In genomic region chr19:41439441-41440222, GRCh38 we compare ENCODE assay signal across 8 cellular contexts. TPM values are rescaled to one million over a fixed set of nuclear protein-coding genes. Genes with fewer than 3 reads are reported as not detected.
DNase-seq lines count a peak whose midpoint lies in the region; ATAC-seq, FAIRE-seq and TF ChIP-seq lines count a peak whose summit lies in the region.

Gene DMAC2 (minus strand): TSS chr19:41439912. CDS start chr19:41439899, 13 bp downstream.

- ATAC-seq in HG02642 (IDR thresholded peaks at IDR 0.05; ENCODE audit: poor library complexity, unreplicated experiment): peak; percentile 87
- ATAC-seq in activated naive CD8-positive, alpha-beta T cell treated with anti-CD3 and anti-CD28 coated beads, Interleukin-2, amount 50 U/mL, for 24 hours: peak; percentile 96
- ATAC-seq in Right ventricle myocardium superior (ENCODE audit: poor library complexity): peak; percentile 99
- peak; percentile 97 to 99 (median 98) for ATAC-seq in pancreas

- intact Hi-C loops in Right ventricle myocardium superior (cut with DNase I) (no loop called here), pancreas (cut with DNase I) (loop anchor here in 2 of 3 donors (10.0 kb wide), 2 partner anchors 105 to 135 kb away; partner anchors contain the start of gene CEACAM21 (in 1 of the 2)), tibial artery (cut with DNase I; ENCODE audit: low total_unique reads) (no loop called here)

- H3K4me3 Mint-ChIP-seq in activated naive CD8-positive, alpha-beta T cell treated with anti-CD3 and anti-CD28 coated beads, Interleukin-2, amount 50 U/mL, for 24 hours: no peak within 1 kb of the TSS

- peak within 1 kb of the TSS; percentile 75 to 92 (median 84) for H3K27ac ChIP-seq in pancreas
- peak within 1 kb of the TSS; percentile 79 to 88 for H3K27ac ChIP-seq in tibial artery

- TF ChIP-seq CTCF in GM12872 (IDR thresholded peaks at IDR 0.05; ENCODE audit: insufficient read depth, low read depth, low read length): peak; percentile 66
- TF ChIP-seq CTCF in pancreas (IDR thresholded peaks at IDR 0.05): peak in 2 of 4 donors; percentile 18 to 28
- peak; percentile 33 to 35 for TF ChIP-seq CTCF in tibial artery (IDR thresholded peaks at IDR 0.05)

- DNase-seq in NCI-H1105 (lab: John Stamatoyannopoulos, UW): peak; percentile 99
- DNase-seq in SKM-1 treated with dmso at 0.1 percent for 144 hours (lab: John Stamatoyannopoulos, UW; ENCODE audit: unreplicated experiment): peak; percentile 98
- DNase-seq in activated naive CD8-positive, alpha-beta T cell treated with anti-CD3 and anti-CD28 coated beads, Interleukin-2, amount 50 U/mL, for 24 hours: peak; percentile 95
- DNase-seq in Right ventricle myocardium superior: peak; percentile 98
- peak; percentile 91 to 97 (median 96) for DNase-seq in pancreas
- peak; percentile 98 to 99 for DNase-seq in tibial artery

- H3K4me3 ChIP-seq in pancreas (peak within 1 kb of the TSS; percentile 62 to 95 (median 84)), tibial artery (peak within 1 kb of the TSS; percentile 65 to 66)

- peaks cover 8% of the 10 kb centered on the region for H3K36me3 Mint-ChIP-seq in activated naive CD8-positive, alpha-beta T cell treated with anti-CD3 and anti-CD28 coated beads, Interleukin-2, amount 50 U/mL, for 24 hours (ENCODE audit: low read depth)

- H3K9me3 ChIP-seq in pancreas (no peaks in the 10 kb centered on the region), tibial artery (no peaks in the 10 kb centered on the region)

- peak within 1 kb of the TSS; percentile 58 for H3K27ac Mint-ChIP-seq in activated naive CD8-positive, alpha-beta T cell treated with anti-CD3 and anti-CD28 coated beads, Interleukin-2, amount 50 U/mL, for 24 hours

- H3K27me3 ChIP-seq in pancreas (no peaks in the 10 kb centered on the region), tibial artery (peaks cover 0 to 23% of the 10 kb centered on the region in 2 donors)

- H3K36me3 ChIP-seq in pancreas: no peaks in the 10 kb centered on the region
- peaks cover 0 to 30% (median 0%) of the 10 kb centered on the region in 3 donors for H3K36me3 ChIP-seq in tibial artery

- H3K9me3 Mint-ChIP-seq in activated naive CD8-positive, alpha-beta T cell treated with anti-CD3 and anti-CD28 coated beads, Interleukin-2, amount 50 U/mL, for 24 hours: no peaks in the 10 kb centered on the region

- H3K4me1 Mint-ChIP-seq in activated naive CD8-positive, alpha-beta T cell treated with anti-CD3 and anti-CD28 coated beads, Interleukin-2, amount 50 U/mL, for 24 hours: peaks cover 14% of the 10 kb centered on the region

- no peaks in the 10 kb centered on the region for H3K27me3 Mint-ChIP-seq in activated naive CD8-positive, alpha-beta T cell treated with anti-CD3 and anti-CD28 coated beads, Interleukin-2, amount 50 U/mL, for 24 hours

- WGBS in pancreas, 2 donors: 0% methylated on average over 40 of the region's 40 CpGs

- H3K4me1 ChIP-seq in pancreas (peaks cover 0 to 6% (median 4%) of the 10 kb centered on the region in 3 donors), tibial artery (peaks cover 0 to 9% (median 6%) of the 10 kb centered on the region in 4 donors)

- peak; percentile 90 for FAIRE-seq in pancreas (lab: Jason Lieb, UNC)

RNA-seq across cellular contexts. Expression of gene DMAC2, which starts in this region (rescaled TPM):
- total RNA-seq in Right ventricle myocardium superior (113 TPM), pancreas (10 to 100 TPM; 16.2 to 25.5 (median 24.7) TPM)
- 10 to 100 TPM; 19.0 to 23.6 TPM for polyA plus RNA-seq in pancreas

Comparison
In these comparisons a context has a peak if more than half of its experiments do, and no peak if none do; other contexts are left out.
1. Peak in every context shown above with its lines: DNase-seq, ATAC-seq, H3K4me3 ChIP-seq and H3K27ac ChIP-seq.
2. intact Hi-C loops: an anchor here in pancreas (10.0 kb wide); none called in Right ventricle myocardium superior and tibial artery.